In genomic region chr21:33947451-33948095, GRCh38 we compare ENCODE assay signal across 8 cellular contexts. TPM values are rescaled to one million over a fixed set of nuclear protein-coding genes. Genes with fewer than 3 reads are reported as not detected.
DNase-seq lines count a peak whose midpoint lies in the region; ATAC-seq and TF ChIP-seq lines count a peak whose summit lies in the region.

No MANE protein-coding gene starts in this region.

- peak overlapping the region; percentile 79 for H2AFZ ChIP-seq in ACC112 (ENCODE audit: low read length, unreplicated experiment)

- peak overlapping the region; percentile 99 for H3K27ac Mint-ChIP-seq in mesothelial cell of epicardium

- peaks cover 17% of the 10 kb centered on the region for H3K4me1 ChIP-seq in ACC112 (ENCODE audit: control insufficient read depth, insufficient read depth, low read length, unreplicated experiment)
- peaks cover 46% of the 10 kb centered on the region for H3K4me1 ChIP-seq in effector memory CD4-positive, alpha-beta T cell (ENCODE audit: control insufficient read depth, insufficient read depth, low read length, poor library complexity, severe bottlenecking)

- H3K4me3 ChIP-seq in ACC112 (ENCODE audit: low read depth, low read length): peak overlapping the region; percentile 70
- no peak overlapping the region for H3K4me3 ChIP-seq in effector memory CD4-positive, alpha-beta T cell (ENCODE audit: insufficient read depth, low read depth, low read length, poor library complexity, severe bottlenecking)

- H3K4me1 Mint-ChIP-seq in mesothelial cell of epicardium: peaks cover 33% of the 10 kb centered on the region

- peak overlapping the region; percentile 57 for H3K4me3 Mint-ChIP-seq in mesothelial cell of epicardium

- no peaks in the 10 kb centered on the region for H3K36me3 ChIP-seq in ACC112 (ENCODE audit: insufficient read depth, low read length)
- H3K36me3 ChIP-seq in effector memory CD4-positive, alpha-beta T cell (ENCODE audit: control insufficient read depth, insufficient read depth, low read length): peaks cover 2% of the 10 kb centered on the region

- peak overlapping the region; percentile 61 for H3K27ac ChIP-seq in ACC112 (ENCODE audit: low read depth, low read length)
- H3K27ac ChIP-seq in effector memory CD4-positive, alpha-beta T cell (ENCODE audit: insufficient read depth, low read length, poor library complexity, severe bottlenecking): peak overlapping the region; percentile 98

- no peaks in the 10 kb centered on the region for H3K27me3 Mint-ChIP-seq in mesothelial cell of epicardium (ENCODE audit: low read depth)

- no peaks in the 10 kb centered on the region for H3K79me2 ChIP-seq in ACC112 (ENCODE audit: control insufficient read depth, insufficient read depth, low read length, unreplicated experiment)

- peaks cover 10% of the 10 kb centered on the region for H3K9me3 Mint-ChIP-seq in mesothelial cell of epicardium

- ATAC-seq in GM18870 (IDR thresholded peaks at IDR 0.05; ENCODE audit: unreplicated experiment) (peak; percentile 62), HG03159 (IDR thresholded peaks at IDR 0.05; ENCODE audit: unreplicated experiment) (peak; percentile 55)

- peak; percentile 52 for DNase-seq in NCI-H748 treated with DMSO at 0.1 percent for 48 hours (lab: John Stamatoyannopoulos, UW)
- peak; percentile 86 for DNase-seq in activated CD8-positive, alpha-beta memory T cell treated with anti-CD3 and anti-CD28 coated beads for 24 hours
- peak; percentile 80 to 86 (median 85) for DNase-seq in effector memory CD4-positive, alpha-beta T cell
- peak; percentile 45 to 68 for DNase-seq in mesothelial cell of epicardium (ENCODE audit: low spot score in 2 of 2, unreplicated experiment in 2 of 2)
- DNase-seq in stimulated activated CD8-positive, alpha-beta memory T cell treated with anti-CD3 and anti-CD28 coated beads, Interleukin-2, amount 100 ng/mL, for 48 hours (ENCODE audit: low read depth in 2 of 2): peak; percentile 64 to 75

- H3K36me3 Mint-ChIP-seq in mesothelial cell of epicardium: peaks cover 15% of the 10 kb centered on the region

- no peaks in the 10 kb centered on the region for H3K9me3 ChIP-seq in effector memory CD4-positive, alpha-beta T cell (ENCODE audit: control insufficient read depth, low read length)

- H3K27me3 ChIP-seq in ACC112 (ENCODE audit: insufficient read depth, low read length): no peaks in the 10 kb centered on the region
- H3K27me3 ChIP-seq in effector memory CD4-positive, alpha-beta T cell (replicated peaks; ENCODE audit: control insufficient read depth, insufficient read depth, low read length, poor library complexity, severe bottlenecking): no peaks in the 10 kb centered on the region

- no peak for TF ChIP-seq CTCF in mesothelial cell of epicardium (IDR thresholded peaks at IDR 0.05; ENCODE audit: unreplicated experiment)

RNA-seq across cellular contexts. Expression of gene ATP5PO, which starts 32.0 kb away (rescaled TPM):
- total RNA-seq in mesothelial cell of epicardium: 156 to 159 TPM (median 158 TPM) in 3 replicates
